ENCODE assay signal across 24 cellular contexts in the genomic region with DNA sequence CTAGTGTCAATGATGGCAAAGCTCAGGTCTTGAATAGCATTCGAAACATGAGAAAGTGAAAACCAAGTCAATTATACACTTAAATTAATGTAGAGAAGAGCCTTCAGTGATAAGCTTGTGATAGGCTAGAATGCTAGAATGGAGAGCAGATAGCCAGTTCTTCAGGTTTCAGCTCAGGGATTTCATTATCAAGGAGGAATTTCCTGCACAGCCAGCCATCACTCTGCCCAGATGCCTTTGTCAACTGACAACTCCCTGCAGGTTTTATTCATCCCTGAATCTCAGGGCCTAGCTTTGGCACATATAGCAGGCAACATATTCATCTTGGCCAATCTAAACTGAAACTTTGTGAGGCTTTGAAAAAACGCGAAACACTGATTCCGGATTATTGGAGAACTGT.
"Had no signal": no experiment of that assay in that cellular context is flagged by ENCODE, and none has a peak within 500 bp of the region (broad histone marks: within the 10 kb centered on the region; RNA-seq: fewer than 3 reads in every experiment).

No MANE protein-coding gene starts in this region.

- H3K9me3 Mint-ChIP-seq: activated naive CD4-positive, alpha-beta T cell treated with anti-CD3 and anti-CD28 coated beads, Interleukin-2, amount 50 U/mL, for 24 hours had no signal

- DNase-seq: activated CD4-positive, alpha-beta T cell treated with anti-CD3 and anti-CD28 coated beads for 4 hours; activated CD8-positive, alpha-beta memory T cell treated with anti-CD3 and anti-CD28 coated beads, Interleukin-2, amount 50 U/mL, for 48 hours; activated CD8-positive, alpha-beta T cell treated with anti-CD3 and anti-CD28 coated beads, Interleukin-2, amount 10 ng/mL, durations not matched to agents 7 days and 5 days; activated naive CD4-positive, alpha-beta T cell; activated T-cell treated with anti-CD3 and anti-CD28 coated beads, Interleukin-2, amount 50 U/mL, for 1 hour; aorta; Karpas-422; MM.1S; NCI-H1105 treated with DMSO at 0.1 percent for 48 hours; NCI-H1436 treated with DMSO at 0.1 percent for 48 hours; NCI-H1930; NCI-H524 treated with DMSO at 0.1 percent for 48 hours; NK-92 treated with Interleukin-12 subunit alpha and Interleukin-12 subunit beta, amount 100 ng/mL, for 24 hours; OCI-M1; RPMI8226; T-cell; T-helper 2 cell; T1000 had no signal

- H3K27ac Mint-ChIP-seq: activated CD8-positive, alpha-beta T cell treated with anti-CD3 and anti-CD28 coated beads, Interleukin-2, amount 10 ng/mL, durations not matched to agents 7 days and 5 days; activated naive CD4-positive, alpha-beta T cell treated with anti-CD3 and anti-CD28 coated beads, Interleukin-2, amount 50 U/mL, for 24 hours; T-cell had no signal

- H3K36me3 Mint-ChIP-seq: activated naive CD4-positive, alpha-beta T cell treated with anti-CD3 and anti-CD28 coated beads, Interleukin-2, amount 50 U/mL, for 24 hours; T-cell had no signal

- H3K27me3 Mint-ChIP-seq: activated naive CD4-positive, alpha-beta T cell treated with anti-CD3 and anti-CD28 coated beads, Interleukin-2, amount 50 U/mL, for 24 hours; T-cell had no signal

- ATAC-seq: activated CD8-positive, alpha-beta T cell treated with anti-CD3 and anti-CD28 coated beads, Interleukin-2, amount 10 ng/mL, durations not matched to agents 7 days and 5 days; K562; Panc1; Right ventricle myocardium inferior; T-cell had no signal

- H3K4me1 Mint-ChIP-seq: activated naive CD4-positive, alpha-beta T cell treated with anti-CD3 and anti-CD28 coated beads, Interleukin-2, amount 50 U/mL, for 24 hours; T-cell had no signal

- H3K4me3 Mint-ChIP-seq: activated CD8-positive, alpha-beta T cell treated with anti-CD3 and anti-CD28 coated beads, Interleukin-2, amount 10 ng/mL, durations not matched to agents 7 days and 5 days; activated naive CD4-positive, alpha-beta T cell treated with anti-CD3 and anti-CD28 coated beads, Interleukin-2, amount 50 U/mL, for 24 hours; T-cell had no signal

- H3K27ac ChIP-seq: SK-N-MC, VCaP had no signal

- H3K4me3 ChIP-seq: K562, SK-N-MC had no signal
